Comparison of ENCODE assay signal across 25 cellular contexts in genomic region chr9:115142502-115143265, GRCh38. TPM values are rescaled to one million over a fixed set of nuclear protein-coding genes. Genes with fewer than 3 reads are reported as not detected.
DNase-seq lines count a peak whose midpoint lies in the region; ATAC-seq, FAIRE-seq and TF ChIP-seq lines count a peak whose summit lies in the region.
"Had no signal": no experiment of that assay in that cellular context is flagged by ENCODE, and none has a peak within 500 bp of the region (broad histone marks: within the 10 kb centered on the region; RNA-seq: fewer than 3 reads in every experiment).

No MANE protein-coding gene starts in this region.

- peaks cover 8% of the 10 kb centered on the region for H3K36me3 Mint-ChIP-seq in activated naive CD8-positive, alpha-beta T cell treated with anti-CD3 and anti-CD28 coated beads, Interleukin-2, amount 10 ng/mL, durations not matched to agents 7 days and 5 days
- H3K36me3 Mint-ChIP-seq in activated naive CD8-positive, alpha-beta T cell treated with anti-CD3 and anti-CD28 coated beads for 36 hours = no peaks in the 10 kb centered on the region
- H3K36me3 Mint-ChIP-seq: CD4-positive, CD25-positive, alpha-beta regulatory T cell had no signal

- no peak for TF ChIP-seq CTCF in brain microvascular endothelial cell (IDR thresholded peaks at IDR 0.05; ENCODE audit: low read depth, low read length, missing control alignments)
- no peak for TF ChIP-seq CTCF in esophagus squamous epithelium (IDR thresholded peaks at IDR 0.05)

- WGBS in esophagus squamous epithelium, 2 donors = 78 to 85% methylated on average over 6 of the region's 6 CpGs

- H3K4me1 ChIP-seq in esophagus squamous epithelium = peaks cover 0 to 3% (median 0%) of the 10 kb centered on the region in 3 donors
- H3K4me1 ChIP-seq: lower lobe of right lung, right lobe of liver, thyroid gland had no signal

- POLR2A ChIA-PET in activated naive CD8-positive, alpha-beta T cell treated with anti-CD3 and anti-CD28 coated beads, Interleukin-2, amount 10 ng/mL, durations not matched to agents 7 days and 5 days (lab: Charles Lee) = no interaction called here

- in situ Hi-C loops in brain microvascular endothelial cell (cut with HindIII; ENCODE audit: low pct_ligation_motif_present, low sequenced_read_pairs) = no loop called here

- DNase-seq in activated naive CD8-positive, alpha-beta T cell treated with anti-CD3 and anti-CD28 coated beads, Interleukin-2, amount 10 ng/mL, durations not matched to agents 7 days and 5 days = no peak
- no peak for DNase-seq in activated naive CD8-positive, alpha-beta T cell treated with anti-CD3 and anti-CD28 coated beads for 36 hours
- peak; percentile 28 for DNase-seq in brain microvascular endothelial cell
- peak; percentile 78 for DNase-seq in medulla oblongata (ENCODE audit: extremely low spot score)
- peak; percentile 62 for DNase-seq in superior temporal gyrus (ENCODE audit: extremely low spot score)
- DNase-seq in urothelium cell line (ENCODE audit: low spot score) = no peak
- no peak for DNase-seq in esophagus squamous epithelium (lab: John Stamatoyannopoulos, UW)
- DNase-seq in COR-L47 (lab: John Stamatoyannopoulos, UW) = no peak
- DNase-seq: ACHN; activated CD4-positive, alpha-beta T cell treated with anti-CD3 and anti-CD28 coated beads, Interleukin-2, amount 50 U/mL, for 1 hour; activated naive CD4-positive, alpha-beta T cell; DMS153; endodermal cell; KBM-7; kidney; lower lobe of right lung; NCI-H1694; NCI-H748 treated with DMSO at 0.1 percent for 48 hours; right lobe of liver; Right ventricle myocardium superior; thyroid gland had no signal

- H3K4me3 ChIP-seq in brain microvascular endothelial cell (ENCODE audit: low read depth, low read length) = no peak overlapping the region
- H3K4me3 ChIP-seq in esophagus squamous epithelium = no peak overlapping the region
- H3K4me3 ChIP-seq: lower lobe of right lung, right lobe of liver, thyroid gland had no signal

- no peaks in the 10 kb centered on the region for H3K9me3 ChIP-seq in esophagus squamous epithelium
- H3K9me3 ChIP-seq: lower lobe of right lung, right lobe of liver, thyroid gland had no signal

- H3K9me3 Mint-ChIP-seq in activated naive CD8-positive, alpha-beta T cell treated with anti-CD3 and anti-CD28 coated beads, Interleukin-2, amount 10 ng/mL, durations not matched to agents 7 days and 5 days = peaks cover 6% of the 10 kb centered on the region
- no peaks in the 10 kb centered on the region for H3K9me3 Mint-ChIP-seq in activated naive CD8-positive, alpha-beta T cell treated with anti-CD3 and anti-CD28 coated beads for 36 hours
- H3K9me3 Mint-ChIP-seq: endodermal cell had no signal

- H3K27me3 Mint-ChIP-seq in activated naive CD8-positive, alpha-beta T cell treated with anti-CD3 and anti-CD28 coated beads, Interleukin-2, amount 10 ng/mL, durations not matched to agents 7 days and 5 days = peaks cover 33% of the 10 kb centered on the region
- H3K27me3 Mint-ChIP-seq in activated naive CD8-positive, alpha-beta T cell treated with anti-CD3 and anti-CD28 coated beads for 36 hours = peaks cover 42% of the 10 kb centered on the region

- no peak for FAIRE-seq in urothelium cell line (lab: Jason Lieb, UNC)
- FAIRE-seq: colon, GM12891, kidney had no signal

- ATAC-seq in activated naive CD8-positive, alpha-beta T cell treated with anti-CD3 and anti-CD28 coated beads, Interleukin-2, amount 10 ng/mL, durations not matched to agents 7 days and 5 days (ENCODE audit: low read depth) = peak; percentile 61
- ATAC-seq: lower lobe of right lung, right lobe of liver had no signal

- no peak for TF ChIP-seq POLR2A in esophagus squamous epithelium (IDR thresholded peaks at IDR 0.05)

- H3K27me3 ChIP-seq in brain microvascular endothelial cell (replicated peaks) = no peaks in the 10 kb centered on the region
- H3K27me3 ChIP-seq in esophagus squamous epithelium = no peaks in the 10 kb centered on the region
- H3K27me3 ChIP-seq: right lobe of liver, thyroid gland had no signal

- peaks cover 23% of the 10 kb centered on the region for H3K4me1 Mint-ChIP-seq in activated naive CD8-positive, alpha-beta T cell treated with anti-CD3 and anti-CD28 coated beads, Interleukin-2, amount 10 ng/mL, durations not matched to agents 7 days and 5 days
- peaks cover 4% of the 10 kb centered on the region for H3K4me1 Mint-ChIP-seq in activated naive CD8-positive, alpha-beta T cell treated with anti-CD3 and anti-CD28 coated beads for 36 hours

- H3K27ac ChIP-seq in brain microvascular endothelial cell = no peak overlapping the region
- H3K27ac ChIP-seq in esophagus squamous epithelium = no peak overlapping the region
- H3K27ac ChIP-seq: lower lobe of right lung, right lobe of liver, thyroid gland had no signal

- H3K4me3 Mint-ChIP-seq in activated naive CD8-positive, alpha-beta T cell treated with anti-CD3 and anti-CD28 coated beads, Interleukin-2, amount 10 ng/mL, durations not matched to agents 7 days and 5 days = peak overlapping the region; percentile 58
- H3K4me3 Mint-ChIP-seq in activated naive CD8-positive, alpha-beta T cell treated with anti-CD3 and anti-CD28 coated beads for 36 hours = no peak overlapping the region
- H3K4me3 Mint-ChIP-seq: CD4-positive, CD25-positive, alpha-beta regulatory T cell; endodermal cell had no signal

- peak overlapping the region; percentile 73 for H3K27ac Mint-ChIP-seq in activated naive CD8-positive, alpha-beta T cell treated with anti-CD3 and anti-CD28 coated beads, Interleukin-2, amount 10 ng/mL, durations not matched to agents 7 days and 5 days
- H3K27ac Mint-ChIP-seq in activated naive CD8-positive, alpha-beta T cell treated with anti-CD3 and anti-CD28 coated beads for 36 hours = no peak overlapping the region
- H3K27ac Mint-ChIP-seq: CD4-positive, CD25-positive, alpha-beta regulatory T cell; endodermal cell had no signal

- intact Hi-C loops in esophagus squamous epithelium (cut with DNase I) = no loop called here

- H3K36me3 ChIP-seq in brain microvascular endothelial cell (replicated peaks) (no peaks in the 10 kb centered on the region), esophagus squamous epithelium (no peaks in the 10 kb centered on the region)
- H3K36me3 ChIP-seq: lower lobe of right lung, right lobe of liver, thyroid gland had no signal

RNA-seq across cellular contexts. Expression of gene TNC, which starts 24.7 kb away (rescaled TPM):
- total RNA-seq in activated naive CD8-positive, alpha-beta T cell treated with anti-CD3 and anti-CD28 coated beads, Interleukin-2, amount 10 ng/mL, durations not matched to agents 7 days and 5 days = under 1 TPM in 1 of 2 experiments, not detected in 1; 0.03 TPM
- 1 to 10 TPM in 1 of 2 experiments, under 1 TPM in 1; 0.90 to 1.3 TPM for total RNA-seq in activated naive CD8-positive, alpha-beta T cell treated with anti-CD3 and anti-CD28 coated beads for 36 hours
- 10 to 100 TPM in 3 of 4 donors, 1 to 10 TPM in 1; 8.5 to 75.1 (median 45.4) TPM for total RNA-seq in esophagus squamous epithelium
- total RNA-seq: CD4-positive, CD25-positive, alpha-beta regulatory T cell; OCI-LY7 had no signal

Comparison
In these comparisons a context has a peak if more than half of its experiments do, and no peak if none do; other contexts are left out.
1. DNase-seq: peak in brain microvascular endothelial cell (single experiment), medulla oblongata (single experiment) and superior temporal gyrus (single experiment); none in activated naive CD8-positive, alpha-beta T cell treated with anti-CD3 and anti-CD28 coated beads, Interleukin-2, amount 10 ng/mL, durations not matched to agents 7 days and 5 days (single experiment), activated naive CD8-positive, alpha-beta T cell treated with anti-CD3 and anti-CD28 coated beads for 36 hours (single experiment), urothelium cell line (single experiment), esophagus squamous epithelium (single experiment) and COR-L47 (single experiment).
2. RNA of gene TNC, which starts 24.7 kb away (total RNA-seq): 8.5 to 75.1 TPM in esophagus squamous epithelium; 0.90 to 1.3 TPM in activated naive CD8-positive, alpha-beta T cell treated with anti-CD3 and anti-CD28 coated beads for 36 hours and 0.03 TPM in activated naive CD8-positive, alpha-beta T cell treated with anti-CD3 and anti-CD28 coated beads, Interleukin-2, amount 10 ng/mL, durations not matched to agents 7 days and 5 days; every median in the first group is over 4 times any median in the second.